In the genomic region with DNA sequence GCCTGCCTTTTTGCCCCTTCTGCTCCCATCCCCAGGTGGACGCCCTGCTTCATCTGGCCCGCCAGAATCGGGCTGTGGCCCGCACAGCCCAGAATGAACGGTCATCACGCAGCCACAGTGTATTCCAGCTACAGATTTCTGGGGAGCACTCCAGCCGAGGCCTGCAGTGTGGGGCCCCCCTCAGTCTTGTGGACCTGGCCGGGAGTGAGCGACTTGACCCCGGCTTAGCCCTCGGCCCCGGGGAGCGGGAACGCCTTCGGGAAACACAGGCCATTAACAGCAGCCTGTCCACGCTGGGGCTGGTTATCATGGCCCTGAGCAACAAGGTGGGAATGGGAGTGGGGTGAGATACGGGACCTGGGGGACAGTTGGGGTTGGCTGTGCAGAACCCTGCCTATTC, we compare ENCODE assay signal across 21 cellular contexts. TPM values are rescaled to one million over a fixed set of nuclear protein-coding genes. Genes with fewer than 3 reads are reported as not detected.
DNase-seq lines count a peak whose midpoint lies in the region; ATAC-seq and TF ChIP-seq lines count a peak whose summit lies in the region.
"Had no signal": no experiment of that assay in that cellular context is flagged by ENCODE, and none has a peak within 500 bp of the region (broad histone marks: within the 10 kb centered on the region; RNA-seq: fewer than 3 reads in every experiment).

No MANE protein-coding gene starts in this region.

- ATAC-seq in activated CD8-positive, alpha-beta T cell treated with anti-CD3 and anti-CD28 coated beads, Interleukin-2, amount 10 ng/mL, durations not matched to agents 7 days and 5 days: no peak
- ATAC-seq in activated CD8-positive, alpha-beta T cell treated with anti-CD3 and anti-CD28 coated beads for 36 hours: no peak
- ATAC-seq: heart right ventricle, Panc1 had no signal

- no peak for TF ChIP-seq CTCF in activated CD8-positive, alpha-beta T cell treated with anti-CD3 and anti-CD28 coated beads for 36 hours (IDR thresholded peaks at IDR 0.05)
- no peak for TF ChIP-seq CTCF in Calu3 (IDR thresholded peaks at IDR 0.05; ENCODE audit: unreplicated experiment)

- H3K27me3 Mint-ChIP-seq in activated CD8-positive, alpha-beta T cell treated with anti-CD3 and anti-CD28 coated beads, Interleukin-2, amount 10 ng/mL, durations not matched to agents 7 days and 5 days (ENCODE audit: low read depth): no peaks in the 10 kb centered on the region
- no peaks in the 10 kb centered on the region for H3K27me3 Mint-ChIP-seq in activated CD8-positive, alpha-beta T cell treated with anti-CD3 and anti-CD28 coated beads for 36 hours
- H3K27me3 Mint-ChIP-seq in Calu3 (ENCODE audit: unreplicated experiment) (no peaks in the 10 kb centered on the region), immature natural killer cell (ENCODE audit: low read depth in 3 of 3) (peaks cover 8 to 12% (median 9%) of the 10 kb centered on the region in 3 donors)
- H3K27me3 Mint-ChIP-seq: IgD-negative memory B cell had no signal

- H3K9me3 Mint-ChIP-seq in activated CD8-positive, alpha-beta T cell treated with anti-CD3 and anti-CD28 coated beads, Interleukin-2, amount 10 ng/mL, durations not matched to agents 7 days and 5 days (ENCODE audit: insufficient read depth): no peaks in the 10 kb centered on the region
- H3K9me3 Mint-ChIP-seq in activated CD8-positive, alpha-beta T cell treated with anti-CD3 and anti-CD28 coated beads for 36 hours: no peaks in the 10 kb centered on the region
- H3K9me3 Mint-ChIP-seq in Calu3 (ENCODE audit: low read depth, unreplicated experiment) (no peaks in the 10 kb centered on the region), immature natural killer cell (no peaks in the 10 kb centered on the region)
- H3K9me3 Mint-ChIP-seq: IgD-negative memory B cell had no signal

- BruUV-seq in Calu3 (replicated peaks; lab: Mats Ljungman, UMichigan): no TSS peak

- no peak overlapping the region for H3K4me3 Mint-ChIP-seq in activated CD8-positive, alpha-beta T cell treated with anti-CD3 and anti-CD28 coated beads, Interleukin-2, amount 10 ng/mL, durations not matched to agents 7 days and 5 days
- no peak overlapping the region for H3K4me3 Mint-ChIP-seq in activated CD8-positive, alpha-beta T cell treated with anti-CD3 and anti-CD28 coated beads for 36 hours
- H3K4me3 Mint-ChIP-seq in Calu3 (ENCODE audit: low read depth, unreplicated experiment) (no peak overlapping the region), immature natural killer cell (no peak overlapping the region)

- intact Hi-C loops in activated CD8-positive, alpha-beta T cell treated with anti-CD3 and anti-CD28 coated beads for 36 hours (cut with micrococcal nuclease): no loop called here
- intact Hi-C loops in Calu3 (cut with micrococcal nuclease; ENCODE audit: unreplicated experiment): no loop called here

- DNase-seq in activated CD8-positive, alpha-beta T cell treated with anti-CD3 and anti-CD28 coated beads, Interleukin-2, amount 10 ng/mL, durations not matched to agents 7 days and 5 days: no peak
- no peak for DNase-seq in activated CD8-positive, alpha-beta T cell treated with anti-CD3 and anti-CD28 coated beads for 36 hours
- DNase-seq in Calu3 (no peak), immature natural killer cell (no peak), NCI-H345 (lab: John Stamatoyannopoulos, UW) (no peak), GM03348 (ENCODE audit: low spot score) (no peak)
- DNase-seq: activated effector memory CD4-positive, alpha-beta T cell treated with Interleukin-2 at 50 U/mL for 16 hours; activated T-cell treated with anti-CD3 and anti-CD28 coated beads, Interleukin-2, amount 50 U/mL, for 1 hour; DMS 273 treated with DMSO at 0.1 percent for 48 hours; dorsolateral prefrontal cortex; foreskin melanocyte; heart right ventricle; NCI-H2107; NCI-H446; NCI-H748 treated with DMSO at 0.1 percent for 48 hours; SHP77; stimulated activated CD4-positive, alpha-beta T cell treated with anti-CD3 and anti-CD28 coated beads, Interleukin-1b, Interleukin-23, amount 100 ng/mL, for 48 hours; stomach; uterus had no signal

- POLR2A ChIA-PET in activated CD8-positive, alpha-beta T cell treated with anti-CD3 and anti-CD28 coated beads, Interleukin-2, amount 10 ng/mL, durations not matched to agents 7 days and 5 days (lab: Charles Lee): interaction anchor here (0.8 kb wide), 1 partner anchor 134 kb away, joined by 3 read pairs; the partner anchor contains the start of genes RPS18 and VPS52
- POLR2A ChIA-PET in activated CD8-positive, alpha-beta T cell treated with anti-CD3 and anti-CD28 coated beads for 36 hours (lab: Charles Lee): interaction anchor here (1.2 to 1.5 kb wide), 3 partner anchors 11 to 13 kb away, joined by 3 to 5 read pairs (median 4); no protein-coding TSS in a partner anchor

- CTCF ChIA-PET in activated CD8-positive, alpha-beta T cell treated with anti-CD3 and anti-CD28 coated beads, Interleukin-2, amount 10 ng/mL, durations not matched to agents 7 days and 5 days (lab: Charles Lee): no interaction called here
- CTCF ChIA-PET in activated CD8-positive, alpha-beta T cell treated with anti-CD3 and anti-CD28 coated beads for 36 hours (lab: Charles Lee): interaction anchor here (1.9 kb wide), 1 partner anchor 10 kb away, joined by 7 read pairs; no protein-coding TSS in a partner anchor
- CTCF ChIA-PET in Calu3 (lab: Charles Lee): no interaction called here

- peaks cover 70% of the 10 kb centered on the region for H3K36me3 Mint-ChIP-seq in activated CD8-positive, alpha-beta T cell treated with anti-CD3 and anti-CD28 coated beads, Interleukin-2, amount 10 ng/mL, durations not matched to agents 7 days and 5 days (ENCODE audit: low read depth)
- H3K36me3 Mint-ChIP-seq in activated CD8-positive, alpha-beta T cell treated with anti-CD3 and anti-CD28 coated beads for 36 hours (ENCODE audit: low read depth): peaks cover 60% of the 10 kb centered on the region
- H3K36me3 Mint-ChIP-seq in Calu3 (ENCODE audit: insufficient read depth, unreplicated experiment) (peaks cover 79% of the 10 kb centered on the region), immature natural killer cell (no peaks in the 10 kb centered on the region)
- H3K36me3 Mint-ChIP-seq: IgD-negative memory B cell had no signal

- H3K4me1 Mint-ChIP-seq in activated CD8-positive, alpha-beta T cell treated with anti-CD3 and anti-CD28 coated beads, Interleukin-2, amount 10 ng/mL, durations not matched to agents 7 days and 5 days (ENCODE audit: low read depth): peaks cover 34% of the 10 kb centered on the region
- peaks cover 13% of the 10 kb centered on the region for H3K4me1 Mint-ChIP-seq in activated CD8-positive, alpha-beta T cell treated with anti-CD3 and anti-CD28 coated beads for 36 hours (ENCODE audit: low read depth)
- peaks cover 10% of the 10 kb centered on the region for H3K4me1 Mint-ChIP-seq in Calu3 (ENCODE audit: low read depth, unreplicated experiment)
- peaks cover 16 to 22% of the 10 kb centered on the region in 2 donors for H3K4me1 Mint-ChIP-seq in immature natural killer cell

- H3K27ac Mint-ChIP-seq in activated CD8-positive, alpha-beta T cell treated with anti-CD3 and anti-CD28 coated beads, Interleukin-2, amount 10 ng/mL, durations not matched to agents 7 days and 5 days: peak overlapping the region; percentile 58
- H3K27ac Mint-ChIP-seq in activated CD8-positive, alpha-beta T cell treated with anti-CD3 and anti-CD28 coated beads for 36 hours: no peak overlapping the region
- H3K27ac Mint-ChIP-seq in Calu3 (ENCODE audit: unreplicated experiment): peak overlapping the region; percentile 7
- peak overlapping the region in 4 of 6 donors; percentile 9 to 88 (median 70) for H3K27ac Mint-ChIP-seq in immature natural killer cell

RNA-seq across cellular contexts. Expression of gene PHF1, which starts 4.7 kb away (rescaled TPM):
- total RNA-seq in activated CD8-positive, alpha-beta T cell treated with anti-CD3 and anti-CD28 coated beads, Interleukin-2, amount 10 ng/mL, durations not matched to agents 7 days and 5 days: 10 to 100 TPM; 35.9 to 36.5 TPM
- 10 to 100 TPM; 31.9 to 32.6 TPM for total RNA-seq in activated CD8-positive, alpha-beta T cell treated with anti-CD3 and anti-CD28 coated beads for 36 hours
- 62.4 and 68.3 TPM in 2 replicates for total RNA-seq in Calu3 (2022)
- 10 to 100 TPM; 22.7 to 36.5 (median 29.8) TPM for polyA plus RNA-seq in immature natural killer cell

RNA-seq across cellular contexts. Expression of gene CUTA, which starts 11.7 kb away (rescaled TPM):
- 100 to 1,000 TPM; 179 to 187 TPM for total RNA-seq in activated CD8-positive, alpha-beta T cell treated with anti-CD3 and anti-CD28 coated beads, Interleukin-2, amount 10 ng/mL, durations not matched to agents 7 days and 5 days
- 100 to 1,000 TPM; 155 to 160 TPM for total RNA-seq in activated CD8-positive, alpha-beta T cell treated with anti-CD3 and anti-CD28 coated beads for 36 hours
- total RNA-seq in Calu3 (2022): 170 and 172 TPM in 2 replicates
- polyA plus RNA-seq in immature natural killer cell: 100 to 1,000 TPM; 367 to 404 (median 404) TPM

RNA-seq across cellular contexts. Expression of gene SYNGAP1, which starts 13.7 kb away (rescaled TPM):
- 10 to 100 TPM; 42.0 to 48.2 TPM for total RNA-seq in activated CD8-positive, alpha-beta T cell treated with anti-CD3 and anti-CD28 coated beads, Interleukin-2, amount 10 ng/mL, durations not matched to agents 7 days and 5 days
- 10 to 100 TPM; 57.9 to 67.0 TPM for total RNA-seq in activated CD8-positive, alpha-beta T cell treated with anti-CD3 and anti-CD28 coated beads for 36 hours
- total RNA-seq in Calu3 (2022): 18.8 and 24.9 TPM in 2 replicates
- polyA plus RNA-seq in immature natural killer cell: under 1 TPM; 0.02 to 0.32 (median 0.20) TPM

RNA-seq across cellular contexts. Expression of gene KIFC1, which starts 14.5 kb away (rescaled TPM):
- 100 to 1,000 TPM; 175 to 180 TPM for total RNA-seq in activated CD8-positive, alpha-beta T cell treated with anti-CD3 and anti-CD28 coated beads, Interleukin-2, amount 10 ng/mL, durations not matched to agents 7 days and 5 days
- total RNA-seq in activated CD8-positive, alpha-beta T cell treated with anti-CD3 and anti-CD28 coated beads for 36 hours: 10 to 100 TPM; 93.4 to 96.0 TPM
- 105 and 140 TPM in 2 replicates for total RNA-seq in Calu3 (2022)
- polyA plus RNA-seq in immature natural killer cell: 1 to 10 TPM in 2 of 3 donors, not detected in 1; 2.2 to 3.7 TPM

RNA-seq across cellular contexts. Expression of gene ZBTB9, which starts 48.2 kb away (rescaled TPM):
- total RNA-seq in activated CD8-positive, alpha-beta T cell treated with anti-CD3 and anti-CD28 coated beads, Interleukin-2, amount 10 ng/mL, durations not matched to agents 7 days and 5 days: 1 to 10 TPM; 7.3 to 9.0 TPM
- 1 to 10 TPM; 7.8 to 8.7 TPM for total RNA-seq in activated CD8-positive, alpha-beta T cell treated with anti-CD3 and anti-CD28 coated beads for 36 hours
- 18.1 and 20.0 TPM in 2 replicates for total RNA-seq in Calu3 (2022)
- 1 to 10 TPM; 1.2 to 7.0 (median 3.0) TPM for polyA plus RNA-seq in immature natural killer cell
